In the genomic region with DNA sequence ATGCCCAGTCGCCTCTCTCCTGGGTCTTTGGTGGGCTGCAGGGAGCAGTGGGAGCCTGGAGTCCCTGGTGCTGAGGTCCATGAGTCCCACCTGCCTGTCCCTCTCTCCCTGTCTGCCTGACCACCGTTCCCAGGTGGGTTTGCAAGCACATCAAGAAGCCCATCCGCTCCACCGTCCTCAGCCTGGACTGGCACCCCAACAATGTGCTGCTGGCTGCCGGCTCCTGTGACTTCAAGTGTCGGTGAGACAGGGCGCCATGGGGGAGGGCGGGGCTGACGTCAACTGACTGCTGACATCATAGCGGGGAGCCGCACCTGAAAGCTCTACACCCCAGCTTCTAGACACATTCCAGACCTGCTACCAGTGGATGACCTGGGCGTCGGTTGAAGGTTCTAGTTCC, we compare ENCODE assay signal across 23 cellular contexts. TPM values are rescaled to one million over a fixed set of nuclear protein-coding genes. Genes with fewer than 3 reads are reported as not detected.
DNase-seq lines count a peak whose midpoint lies in the region; ATAC-seq, FAIRE-seq and TF ChIP-seq lines count a peak whose summit lies in the region.
"Had no signal": no experiment of that assay in that cellular context is flagged by ENCODE, and none has a peak within 500 bp of the region (broad histone marks: within the 10 kb centered on the region; RNA-seq: fewer than 3 reads in every experiment).

No MANE protein-coding gene starts in this region.

- no peak for TF ChIP-seq EP300 in K562 (IDR thresholded peaks at IDR 0.05; ENCODE audit: low read length)

- H3K4me1 ChIP-seq in K562 (replicated peaks in 1 of 2; ENCODE audit: control insufficient read depth in 2 of 2, insufficient read depth in 2 of 2, low read length in 2 of 2) (peaks cover 0 to 38% of the 10 kb centered on the region in 2 experiments; a peak in 2 of 5 replicates), PC-9 (replicated peaks; ENCODE audit: insufficient read depth) (no peaks in the 10 kb centered on the region)

- 0 out of 2 replicates have a peak, but pooled peaks have one; percentile 9 for TF ChIP-seq POLR2A in K562 (conservative IDR thresholded peaks at IDR 0.05)

- peaks cover 18% of the 10 kb centered on the region for H3F3A ChIP-seq in PC-9 (ENCODE audit: insufficient read depth, low read depth)

- no peaks in the 10 kb centered on the region for H3K27me3 ChIP-seq in H7 (ENCODE audit: control insufficient read depth, insufficient read depth, low read length)
- H3K27me3 ChIP-seq in K562 (ENCODE audit: control insufficient read depth in 2 of 2, insufficient read depth in 2 of 2, low read length in 2 of 2) = no peaks in the 10 kb centered on the region
- no peaks in the 10 kb centered on the region for H3K27me3 ChIP-seq in PC-9 (ENCODE audit: insufficient read depth, low read depth)
- H3K27me3 ChIP-seq: BLaER1 treated with 17β-estradiol and CSF1 and Interleukin-3, amounts not matched to agents 10 nM and 100 nM had no signal

- H4K20me1 ChIP-seq in K562 (replicated peaks; ENCODE audit: control insufficient read depth, insufficient read depth, low read length) (peaks cover 8% of the 10 kb centered on the region), PC-9 (ENCODE audit: insufficient read depth) (peaks cover under 1% of the 10 kb centered on the region; the same call in 1 of the 2 replicates)

- H3K9ac ChIP-seq in K562 (ENCODE audit: insufficient read depth in 1 of 2, low read depth in 2 of 2, low read length in 2 of 2) = peak overlapping the region in 1 of 2 experiments; percentile 78; a peak in 2 of 4 replicates

- peak overlapping the region; percentile 14 for H3K27ac Mint-ChIP-seq in stimulated activated naive B cell treated with anti-CD40 and anti-IgM and Interleukin-4, amounts not matched to agents 10 μg/mL and 1 μg/mL and 100 μg/mL, for 72 hours
- H3K27ac Mint-ChIP-seq: B cell; CD8-positive, alpha-beta T cell; GM23338; HFFc6 had no signal

- POLR2A ChIA-PET in K562 (lab: Yijun Ruan, JAX) = interaction anchor here (1.2 kb wide), 1 partner anchor 10 kb away, joined by 4 read pairs; no protein-coding TSS in a partner anchor
- POLR2A ChIA-PET in PC-9 (lab: Charles Lee; ENCODE audit: unreplicated experiment) = no interaction called here

- H3K4me3 Mint-ChIP-seq in stimulated activated naive B cell treated with anti-CD40 and anti-IgM and Interleukin-4, amounts not matched to agents 10 μg/mL and 1 μg/mL and 100 μg/mL, for 72 hours = no peak overlapping the region
- H3K4me3 Mint-ChIP-seq: B cell; CD8-positive, alpha-beta T cell; GM23338; HFFc6 had no signal

- H3K4me1 Mint-ChIP-seq in stimulated activated naive B cell treated with anti-CD40 and anti-IgM and Interleukin-4, amounts not matched to agents 10 μg/mL and 1 μg/mL and 100 μg/mL, for 72 hours = peaks cover 19 to 54% of the 10 kb centered on the region in 2 donors

- peaks cover 21% of the 10 kb centered on the region for H3K36me3 ChIP-seq in H7 (replicated peaks; ENCODE audit: control insufficient read depth, insufficient read depth, low read length)
- peaks cover 89% of the 10 kb centered on the region; the same call in 2 of the 3 replicates for H3K36me3 ChIP-seq in K562 (ENCODE audit: control insufficient read depth, insufficient read depth, low read length)
- no peaks in the 10 kb centered on the region; the same call in 1 of the 2 replicates for H3K36me3 ChIP-seq in PC-9 (ENCODE audit: low read depth)

- no peaks in the 10 kb centered on the region for H3K27me3 Mint-ChIP-seq in stimulated activated naive B cell treated with anti-CD40 and anti-IgM and Interleukin-4, amounts not matched to agents 10 μg/mL and 1 μg/mL and 100 μg/mL, for 72 hours
- H3K27me3 Mint-ChIP-seq: B cell, IgD-negative memory B cell had no signal

- intact Hi-C loops in left ventricle myocardium superior (cut with micrococcal nuclease) = no loop called here
- intact Hi-C loops in Right ventricle myocardium superior (cut with DNase I) = no loop called here
- intact Hi-C loops in K562 (cut with micrococcal nuclease) = loop anchor here (5.0 kb wide), 2 partner anchors 62 to 247 kb away; a partner anchor contains a TSS
- intact Hi-C loops in PC-9 (cut with micrococcal nuclease; ENCODE audit: unreplicated experiment) = no loop called here

- H3K9me3 ChIP-seq in K562 (replicated peaks; ENCODE audit: control insufficient read depth, insufficient read depth, low read depth, low read length) (no peaks in the 10 kb centered on the region), PC-9 (ENCODE audit: insufficient read depth, low read depth) (no peaks in the 10 kb centered on the region)
- H3K9me3 ChIP-seq: BLaER1 treated with 17β-estradiol and CSF1 and Interleukin-3, amounts not matched to agents 10 nM and 100 nM had no signal

- H3K36me3 Mint-ChIP-seq in stimulated activated naive B cell treated with anti-CD40 and anti-IgM and Interleukin-4, amounts not matched to agents 10 μg/mL and 1 μg/mL and 100 μg/mL, for 72 hours = peaks cover 48 to 59% of the 10 kb centered on the region in 2 donors

- H3K9me2 ChIP-seq in PC-9 (ENCODE audit: insufficient read depth) = no peaks in the 10 kb centered on the region

- TF ChIP-seq CTCF in K562 (IDR thresholded peaks at IDR 0.05 in 2 of 3, conservative IDR thresholded peaks at IDR 0.05 in 1 of 3; ENCODE audit: insufficient read depth in 2 of 3, low read depth in 1 of 3, low read length in 3 of 3) (no peak), PC-9 (conservative IDR thresholded peaks at IDR 0.05) (no peak)

- ATAC-seq in left ventricle myocardium superior (no peak), Right ventricle myocardium superior (ENCODE audit: poor library complexity) (no peak), K562 (no peak)
- ATAC-seq in stimulated activated naive B cell treated with anti-CD40 and anti-IgM and Interleukin-4, amounts not matched to agents 10 μg/mL and 1 μg/mL and 100 μg/mL, for 72 hours (replicated peaks) = no peak
- ATAC-seq: CD8-positive, alpha-beta T cell; GM23338; HCT116 had no signal

- in situ Hi-C loops in K562 (cut with MboI) = no loop called here

- BruUV-seq in K562 (replicated peaks; lab: Mats Ljungman, UMichigan) (no TSS peak), PC-9 (replicated peaks; lab: Mats Ljungman, UMichigan) (no TSS peak)

- no peaks in the 10 kb centered on the region for H3K9me1 ChIP-seq in K562 (ENCODE audit: control insufficient read depth, insufficient read depth, low read length)

- 0 out of 3 replicates have a peak, but pooled peaks cover 4% of the 10 kb centered on the region for H3K79me2 ChIP-seq in K562 (ENCODE audit: control insufficient read depth, insufficient read depth, low read length)
- no peaks in the 10 kb centered on the region for H3K79me2 ChIP-seq in PC-9 (ENCODE audit: low read depth)

- no peak overlapping the region for H2AFZ ChIP-seq in K562 (ENCODE audit: low read depth, low read length)
- H2AFZ ChIP-seq in PC-9 = no peak overlapping the region
- H2AFZ ChIP-seq: GM23338 had no signal

- DNase-seq in left ventricle myocardium superior (peak; percentile 26), Right ventricle myocardium superior (no peak), H7 (peak; percentile 28), K562 (ENCODE audit: extremely low read depth in 1 of 4, low spot score in 3 of 4) (no peak), PC-9 (no peak), COLO668 (lab: John Stamatoyannopoulos, UW; ENCODE audit: unreplicated experiment) (no peak)
- DNase-seq in stimulated activated naive B cell treated with anti-CD40 and anti-IgM and Interleukin-4, amounts not matched to agents 10 μg/mL and 1 μg/mL and 100 μg/mL, for 72 hours = no peak
- DNase-seq: CD8-positive, alpha-beta T cell; COR-L47; DMS 273 treated with DMSO at 0.1 percent for 48 hours; DMS53; DND-41; EL; HFFc6 had no signal

- H3K4me2 ChIP-seq in K562 (ENCODE audit: insufficient read depth, low read length) (no peak overlapping the region), PC-9 (no peak overlapping the region)
- H3K4me2 ChIP-seq: GM23338 had no signal

- H3K27ac ChIP-seq in K562 (ENCODE audit: extremely low read depth, low read depth, low read length) (no peak overlapping the region), PC-9 (no peak overlapping the region)
- H3K27ac ChIP-seq: BLaER1 treated with 17β-estradiol and CSF1 and Interleukin-3, amounts not matched to agents 10 nM and 100 nM had no signal

- 88% methylated on average over 13 of the region's 13 CpGs for WGBS in K562 (ENCODE audit: insufficient coverage, low coverage, missing lambda C conversion rate)

- H3K9me3 Mint-ChIP-seq in stimulated activated naive B cell treated with anti-CD40 and anti-IgM and Interleukin-4, amounts not matched to agents 10 μg/mL and 1 μg/mL and 100 μg/mL, for 72 hours = no peaks in the 10 kb centered on the region
- H3K9me3 Mint-ChIP-seq: CD8-positive, alpha-beta T cell; GM23338; HFFc6; IgD-negative memory B cell had no signal

- TF ChIP-seq RAD21 in K562 (CRISPR knock-in tag; conservative IDR thresholded peaks at IDR 0.05 in 1 of 2, IDR thresholded peaks at IDR 0.05 in 1 of 2) = no peak

- FAIRE-seq in K562 (lab: Jason Lieb, UNC) = no peak
- FAIRE-seq: GM12892, GM18507, H54, HTR-8/SVneo had no signal

- H3K4me3 ChIP-seq in H7 (ENCODE audit: insufficient read depth, low read depth, low read length) = no peak overlapping the region
- H3K4me3 ChIP-seq in K562 = no peak overlapping the region
- H3K4me3 ChIP-seq in PC-9 = no peak overlapping the region
- H3K4me3 ChIP-seq: BLaER1 treated with 17β-estradiol and CSF1 and Interleukin-3, amounts not matched to agents 10 nM and 100 nM; GM23338 had no signal

- CTCF ChIA-PET in K562 (lab: Yijun Ruan, JAX; ENCODE audit: low intra/inter-chr PET ratio) (no interaction called here), PC-9 (lab: Charles Lee) (no interaction called here)

RNA-seq across cellular contexts. Expression of a gene that starts 15.2 kb away (rescaled TPM):
- total RNA-seq in left ventricle myocardium superior (38.7 TPM), Right ventricle myocardium superior (40.6 TPM), K562 (2014; rRNA removed) (357 and 436 TPM in 2 replicates), K562 (2014; rRNA removed; fragmentation: Illumina TruSeq; extraction: Trizol) (77.8 and 81.5 TPM in 2 replicates), K562 (2015; rRNA removed; fragmentation: Illumina TruSeq; extraction: Trizol) (216 and 235 TPM in 2 replicates), K562 (2021) (187 and 221 TPM in 2 replicates), PC-9 (2021) (276 and 289 TPM in 2 replicates)
- 108 and 126 TPM in 2 replicates for total RNA-seq in H7 (2014; rRNA removed; shearing (Covaris generic))
- 99.9 and 272 TPM in 2 replicates for total RNA-seq in K562 (2011; cell fraction: chromatin; rRNA removed; ENCODE audit: low replicate concordance)
- total RNA-seq in K562 (2011; cell fraction: nucleolus; rRNA removed) = 195 and 204 TPM in 2 replicates
- total RNA-seq in K562 (2011; cell fraction: nucleoplasm; rRNA removed) = 146 and 192 TPM in 2 replicates
- polyA plus RNA-seq in K562 (2011; rRNA removed) (211 and 213 TPM in 2 replicates), K562 (2014; fragmentation: Illumina TruSeq; extraction: Trizol) (93.3 and 345 TPM in 2 replicates), K562 (2014; fragmentation: Nextera tagmentation; extraction: Ambion mirVana) (10 to 100 TPM in 1 of 2 experiments, 1 to 10 TPM in 1; 6.7 to 38.7 TPM), K562 (2014; rRNA removed) (308 and 407 TPM in 2 replicates)
- 307 and 633 TPM in 2 replicates for polyA plus RNA-seq in K562 (2011; cell fraction: cytosol; rRNA removed)
- polyA plus RNA-seq in K562 (2011; cell fraction: nucleus; rRNA removed) = 159 and 253 TPM in 2 replicates
- polyA plus RNA-seq in K562 (2012) = 510 and 518 TPM in 2 replicates
- 59.3 and 102 TPM in 2 replicates for polyA minus RNA-seq in K562 (2011; rRNA and poly(A)+ RNA removed)
- 118 and 133 TPM in 2 replicates for polyA minus RNA-seq in K562 (2011; cell fraction: cytosol; rRNA and poly(A)+ RNA removed)
- polyA minus RNA-seq in K562 (2011; cell fraction: nucleus; rRNA and poly(A)+ RNA removed) = 73.5 and 76.2 TPM in 2 replicates

RNA-seq across cellular contexts. Expression of a gene that starts 18.6 kb away (rescaled TPM):
- total RNA-seq in left ventricle myocardium superior (97.2 TPM), Right ventricle myocardium superior (97.7 TPM), K562 (2014; rRNA removed) (105 and 108 TPM in 2 replicates), K562 (2014; rRNA removed; fragmentation: Illumina TruSeq; extraction: Trizol) (129 and 138 TPM in 2 replicates), K562 (2015; rRNA removed; fragmentation: Illumina TruSeq; extraction: Trizol) (161 and 162 TPM in 2 replicates), K562 (2021) (161 and 182 TPM in 2 replicates), PC-9 (2021) (141 and 180 TPM in 2 replicates)
- total RNA-seq in H7 (2014; rRNA removed; shearing (Covaris generic)) = 62.3 and 66.4 TPM in 2 replicates
- total RNA-seq in K562 (2011; cell fraction: chromatin; rRNA removed; ENCODE audit: low replicate concordance) = 27.1 and 32.8 TPM in 2 replicates
- total RNA-seq in K562 (2011; cell fraction: nucleolus; rRNA removed) = 19.1 and 20.0 TPM in 2 replicates
- 28.5 and 49.1 TPM in 2 replicates for total RNA-seq in K562 (2011; cell fraction: nucleoplasm; rRNA removed)
- polyA plus RNA-seq in K562 (2011; rRNA removed) (31.0 and 72.6 TPM in 2 replicates), K562 (2014; fragmentation: Illumina TruSeq; extraction: Trizol) (315 and 356 TPM in 2 replicates), K562 (2014; fragmentation: Nextera tagmentation; extraction: Ambion mirVana) (10 to 100 TPM; 10.2 to 16.0 TPM), K562 (2014; rRNA removed) (185 and 215 TPM in 2 replicates)
- polyA plus RNA-seq in K562 (2011; cell fraction: cytosol; rRNA removed) = 26.2 and 29.1 TPM in 2 replicates
- 22.4 and 28.1 TPM in 2 replicates for polyA plus RNA-seq in K562 (2011; cell fraction: nucleus; rRNA removed)
- polyA plus RNA-seq in K562 (2012) = 165 and 249 TPM in 2 replicates
- 20.1 and 24.4 TPM in 2 replicates for polyA minus RNA-seq in K562 (2011; rRNA and poly(A)+ RNA removed)
- 31.9 and 37.0 TPM in 2 replicates for polyA minus RNA-seq in K562 (2011; cell fraction: cytosol; rRNA and poly(A)+ RNA removed)
- 5.1 and 6.4 TPM in 2 replicates for polyA minus RNA-seq in K562 (2011; cell fraction: nucleus; rRNA and poly(A)+ RNA removed)

RNA-seq across cellular contexts. Expression of a gene that starts 19.0 kb away (rescaled TPM):
- 36.0 TPM for total RNA-seq in left ventricle myocardium superior
- 31.5 TPM for total RNA-seq in Right ventricle myocardium superior
- total RNA-seq in H7 (2014; rRNA removed; shearing (Covaris generic)) = 74.9 and 78.9 TPM in 2 replicates
- total RNA-seq in K562 (2011; cell fraction: chromatin; rRNA removed; ENCODE audit: low replicate concordance) = 71.4 and 104 TPM in 2 replicates
- 46.8 and 62.5 TPM in 2 replicates for total RNA-seq in K562 (2011; cell fraction: nucleolus; rRNA removed)
- total RNA-seq in K562 (2011; cell fraction: nucleoplasm; rRNA removed) = 67.0 and 82.8 TPM in 2 replicates
- total RNA-seq in K562 (2014; rRNA removed) = 247 and 279 TPM in 2 replicates
- total RNA-seq in K562 (2014; rRNA removed; fragmentation: Illumina TruSeq; extraction: Trizol) = 214 and 266 TPM in 2 replicates
- 211 and 238 TPM in 2 replicates for total RNA-seq in K562 (2015; rRNA removed; fragmentation: Illumina TruSeq; extraction: Trizol)
- total RNA-seq in K562 (2021) = 242 and 255 TPM in 2 replicates
- polyA plus RNA-seq in K562 (2011; rRNA removed) = 69.4 and 105 TPM in 2 replicates
- polyA plus RNA-seq in K562 (2011; cell fraction: cytosol; rRNA removed) = 77.0 and 96.0 TPM in 2 replicates
- 42.2 and 50.1 TPM in 2 replicates for polyA plus RNA-seq in K562 (2011; cell fraction: nucleus; rRNA removed)
- 142 and 298 TPM in 2 replicates for polyA plus RNA-seq in K562 (2012)
- 307 and 342 TPM in 2 replicates for polyA plus RNA-seq in K562 (2014; fragmentation: Illumina TruSeq; extraction: Trizol)
- polyA plus RNA-seq in K562 (2014; fragmentation: Nextera tagmentation; extraction: Ambion mirVana) = 100 to 1,000 TPM; 275 to 332 TPM
- polyA plus RNA-seq in K562 (2014; rRNA removed) = 237 and 272 TPM in 2 replicates
- 50.5 and 64.8 TPM in 2 replicates for polyA minus RNA-seq in K562 (2011; rRNA and poly(A)+ RNA removed)
- polyA minus RNA-seq in K562 (2011; cell fraction: cytosol; rRNA and poly(A)+ RNA removed) = 36.5 and 42.6 TPM in 2 replicates
- 16.4 and 18.0 TPM in 2 replicates for polyA minus RNA-seq in K562 (2011; cell fraction: nucleus; rRNA and poly(A)+ RNA removed)
- 167 and 178 TPM in 2 replicates for total RNA-seq in PC-9 (2021)

RNA-seq across cellular contexts. Expression of a gene that starts 48.8 kb away (rescaled TPM):
- 3.1 TPM for total RNA-seq in left ventricle myocardium superior
- 3.0 TPM for total RNA-seq in Right ventricle myocardium superior
- 11.2 and 13.3 TPM in 2 replicates for total RNA-seq in H7 (2014; rRNA removed; shearing (Covaris generic))
- total RNA-seq in K562 (2011; cell fraction: chromatin; rRNA removed; ENCODE audit: low replicate concordance) = 20.1 and 49.2 TPM in 2 replicates
- 22.2 and 25.2 TPM in 2 replicates for total RNA-seq in K562 (2011; cell fraction: nucleolus; rRNA removed)
- 9.8 and 15.1 TPM in 2 replicates for total RNA-seq in K562 (2011; cell fraction: nucleoplasm; rRNA removed)
- total RNA-seq in K562 (2014; rRNA removed) = 17.1 and 24.4 TPM in 2 replicates
- 6.2 and 6.9 TPM in 2 replicates for total RNA-seq in K562 (2014; rRNA removed; fragmentation: Illumina TruSeq; extraction: Trizol)
- total RNA-seq in K562 (2015; rRNA removed; fragmentation: Illumina TruSeq; extraction: Trizol) = 10.3 and 10.5 TPM in 2 replicates
- total RNA-seq in K562 (2021) = 12.3 and 16.3 TPM in 2 replicates
- 4.1 and 5.3 TPM in 2 replicates for polyA plus RNA-seq in K562 (2011; rRNA removed)
- polyA plus RNA-seq in K562 (2011; cell fraction: cytosol; rRNA removed) = 4.6 and 13.2 TPM in 2 replicates
- polyA plus RNA-seq in K562 (2011; cell fraction: nucleus; rRNA removed) = 8.8 and 19.0 TPM in 2 replicates
- polyA plus RNA-seq in K562 (2012) = 6.9 and 10.9 TPM in 2 replicates
- polyA plus RNA-seq in K562 (2014; fragmentation: Illumina TruSeq; extraction: Trizol) = 5.0 and 21.9 TPM in 2 replicates
- under 1 TPM; 0.46 to 0.57 TPM for polyA plus RNA-seq in K562 (2014; fragmentation: Nextera tagmentation; extraction: Ambion mirVana)
- 10.5 and 13.5 TPM in 2 replicates for polyA plus RNA-seq in K562 (2014; rRNA removed)
- polyA minus RNA-seq in K562 (2011; rRNA and poly(A)+ RNA removed) = 3.8 and 5.0 TPM in 2 replicates
- polyA minus RNA-seq in K562 (2011; cell fraction: cytosol; rRNA and poly(A)+ RNA removed) = 4.6 and 7.6 TPM in 2 replicates
- 6.6 and 8.1 TPM in 2 replicates for polyA minus RNA-seq in K562 (2011; cell fraction: nucleus; rRNA and poly(A)+ RNA removed)
- 8.0 and 8.8 TPM in 2 replicates for total RNA-seq in PC-9 (2021)

RNA-seq across cellular contexts. Expression of a gene that starts 49.0 kb away (rescaled TPM):
- total RNA-seq in left ventricle myocardium superior (19.8 TPM), Right ventricle myocardium superior (19.9 TPM), K562 (2014; rRNA removed) (71.7 and 83.4 TPM in 2 replicates), K562 (2014; rRNA removed; fragmentation: Illumina TruSeq; extraction: Trizol) (39.2 and 46.1 TPM in 2 replicates), K562 (2015; rRNA removed; fragmentation: Illumina TruSeq; extraction: Trizol) (63.9 and 66.7 TPM in 2 replicates), K562 (2021) (97.7 and 99.8 TPM in 2 replicates), PC-9 (2021) (69.0 and 81.5 TPM in 2 replicates)
- 93.5 and 95.1 TPM in 2 replicates for total RNA-seq in H7 (2014; rRNA removed; shearing (Covaris generic))
- 152 and 384 TPM in 2 replicates for total RNA-seq in K562 (2011; cell fraction: chromatin; rRNA removed; ENCODE audit: low replicate concordance)
- total RNA-seq in K562 (2011; cell fraction: nucleolus; rRNA removed) = 218 TPM in 2 replicates
- total RNA-seq in K562 (2011; cell fraction: nucleoplasm; rRNA removed) = 228 and 250 TPM in 2 replicates
- polyA plus RNA-seq in K562 (2011; rRNA removed) (81.3 and 83.8 TPM in 2 replicates), K562 (2014; fragmentation: Illumina TruSeq; extraction: Trizol) (86.8 and 90.7 TPM in 2 replicates), K562 (2014; fragmentation: Nextera tagmentation; extraction: Ambion mirVana) (10 to 100 TPM; 16.9 to 17.4 TPM), K562 (2014; rRNA removed) (118 and 126 TPM in 2 replicates)
- polyA plus RNA-seq in K562 (2011; cell fraction: cytosol; rRNA removed) = 74.0 and 128 TPM in 2 replicates
- polyA plus RNA-seq in K562 (2011; cell fraction: nucleus; rRNA removed) = 257 and 356 TPM in 2 replicates
- 69.0 and 82.1 TPM in 2 replicates for polyA plus RNA-seq in K562 (2012)
- 32.3 and 54.6 TPM in 2 replicates for polyA minus RNA-seq in K562 (2011; rRNA and poly(A)+ RNA removed)
- 26.3 and 38.3 TPM in 2 replicates for polyA minus RNA-seq in K562 (2011; cell fraction: cytosol; rRNA and poly(A)+ RNA removed)
- 63.5 and 66.6 TPM in 2 replicates for polyA minus RNA-seq in K562 (2011; cell fraction: nucleus; rRNA and poly(A)+ RNA removed)

Comparison
In these comparisons a context has a peak if more than half of its experiments do, and no peak if none do; other contexts are left out.
1. DNase-seq: peak in left ventricle myocardium superior (single experiment) and H7 (single experiment); none in Right ventricle myocardium superior (single experiment), K562 (0 of 4), stimulated activated naive B cell treated with anti-CD40 and anti-IgM and Interleukin-4, amounts not matched to agents 10 μg/mL and 1 μg/mL and 100 μg/mL, for 72 hours (single experiment), PC-9 (0 of 2) and COLO668 (single experiment).